ENCODE assay signal across 8 cellular contexts in genomic region chr19:21328885-21329605, GRCh38. TPM values are rescaled to one million over a fixed set of nuclear protein-coding genes. Genes with fewer than 3 reads are reported as not detected.
DNase-seq lines count a peak whose midpoint lies in the region; ATAC-seq and TF ChIP-seq lines count a peak whose summit lies in the region.

TSS of gene ZNF708 (minus strand) at chr19:21329410. CDS start at chr19:21329212, 198 bp downstream.

- TF ChIP-seq CTCF in kidney epithelial cell (IDR thresholded peaks at IDR 0.05; ENCODE audit: insufficient read depth, low read length, poor library complexity, severe bottlenecking), result no peak

- ATAC-seq in GM19023 (IDR thresholded peaks at IDR 0.05; ENCODE audit: unreplicated experiment), result peak; percentile 99
- peak; percentile 99 for ATAC-seq in HG03280 (IDR thresholded peaks at IDR 0.05; ENCODE audit: unreplicated experiment)

- no peaks in the 10 kb centered on the region for H3K27me3 ChIP-seq in kidney epithelial cell (ENCODE audit: control insufficient read depth, insufficient read depth, low read length)

- H3K4me3 ChIP-seq in kidney epithelial cell (ENCODE audit: low read depth, low read length), result peak within 1 kb of the TSS; percentile 89

- no peaks in the 10 kb centered on the region for H3K36me3 ChIP-seq in kidney epithelial cell (ENCODE audit: control insufficient read depth, insufficient read depth, low read length)

- peak; percentile 90 for DNase-seq in AG08396 (ENCODE audit: low spot score)
- peak; percentile 80 to 94 for DNase-seq in NCI-H446 (lab: John Stamatoyannopoulos, UW)
- peak; percentile 76 for DNase-seq in activated CD4-positive, CD25-positive, alpha-beta regulatory T cell treated with anti-CD3 and anti-CD28 coated beads, Interleukin-2, amount 50 U/mL, for 72 hours
- peak; percentile 58 to 70 for DNase-seq in cerebellar nuclear complex (lab: John Stamatoyannopoulos, UW)
- peak; percentile 79 for DNase-seq in kidney epithelial cell (ENCODE audit: low read depth)
- peak; percentile 68 to 73 for DNase-seq in stimulated activated CD4-positive, alpha-beta T cell treated with anti-CD3 and anti-CD28 coated beads, Interleukin-15, amount 100 ng/mL, for 48 hours (ENCODE audit: low read depth in 2 of 2)

RNA-seq across cellular contexts. Expression of gene ZNF708, which starts in this region (rescaled TPM):
- total RNA-seq in kidney epithelial cell, result 5.7 and 8.1 TPM in 2 replicates

Comparison
In these comparisons a context has a peak if more than half of its experiments do, and no peak if none do; other contexts are left out.
1. Peak in every context shown above with its lines: DNase-seq, ATAC-seq and H3K4me3 ChIP-seq.